In genomic region chrX:40094041-40094899, GRCh38 we compare ENCODE assay signal across 8 cellular contexts. TPM values are rescaled to one million over a fixed set of nuclear protein-coding genes. Genes with fewer than 3 reads are reported as not detected.
DNase-seq lines count a peak whose midpoint lies in the region; ATAC-seq and TF ChIP-seq lines count a peak whose summit lies in the region.

No MANE protein-coding gene starts in this region.

- H3K4me1 ChIP-seq in esophagus muscularis mucosa, result peaks cover 17 to 100% (median 52%) of the 10 kb centered on the region in 4 donors
- H3K4me1 ChIP-seq in naive thymus-derived CD4-positive, alpha-beta T cell (ENCODE audit: control insufficient read depth in 2 of 2, insufficient read depth in 2 of 2, low read length in 2 of 2), result peaks cover 13 to 21% of the 10 kb centered on the region in 2 donors

- CTCF ChIA-PET in naive thymus-derived CD4-positive, alpha-beta T cell (lab: Charles Lee), result no interaction called here

- no peaks in the 10 kb centered on the region for H3K36me3 ChIP-seq in esophagus muscularis mucosa
- no peaks in the 10 kb centered on the region for H3K36me3 ChIP-seq in naive thymus-derived CD4-positive, alpha-beta T cell (ENCODE audit: control insufficient read depth in 2 of 3, insufficient read depth in 3 of 3, low read length in 3 of 3)

- TF ChIP-seq EP300 in esophagus muscularis mucosa (IDR thresholded peaks at IDR 0.05), result no peak

- H3K27ac Mint-ChIP-seq in stimulated activated naive CD8-positive, alpha-beta T cell treated with anti-CD3 and anti-CD28 coated beads, Interleukin-15, Interleukin-2, amounts not matched to agents 100 ng/mL and 50 ng/mL, for 24 hours, result no peak overlapping the region
- H3K27ac Mint-ChIP-seq in naive thymus-derived CD4-positive, alpha-beta T cell, result peak overlapping the region in 7 of 9 donors; percentile 36 to 95 (median 87)

- intact Hi-C loops in esophagus muscularis mucosa (cut with DNase I), result loop anchor here (5.0 to 10.0 kb wide), 2 partner anchors 78 to 359 kb away; no protein-coding TSS in a partner anchor
- intact Hi-C loops in naive thymus-derived CD4-positive, alpha-beta T cell (cut with micrococcal nuclease), result loop anchor here (1.0 to 10.0 kb wide), 5 partner anchors 10 to 551 kb away; partner anchors contain the start of gene CXorf38 (in 1 of the 2)

- peaks cover 43% of the 10 kb centered on the region for H3K4me1 Mint-ChIP-seq in stimulated activated naive CD8-positive, alpha-beta T cell treated with anti-CD3 and anti-CD28 coated beads, Interleukin-15, Interleukin-2, amounts not matched to agents 100 ng/mL and 50 ng/mL, for 24 hours (ENCODE audit: low read depth)
- peaks cover 18 to 44% (median 37%) of the 10 kb centered on the region in 7 donors for H3K4me1 Mint-ChIP-seq in naive thymus-derived CD4-positive, alpha-beta T cell

- H3K36me3 Mint-ChIP-seq in stimulated activated naive CD8-positive, alpha-beta T cell treated with anti-CD3 and anti-CD28 coated beads, Interleukin-15, Interleukin-2, amounts not matched to agents 100 ng/mL and 50 ng/mL, for 24 hours (ENCODE audit: low read depth), result peaks cover 4% of the 10 kb centered on the region
- H3K36me3 Mint-ChIP-seq in naive thymus-derived CD4-positive, alpha-beta T cell, result peaks cover 0 to 4% (median 0%) of the 10 kb centered on the region in 5 donors

- no peak for DNase-seq in stimulated activated naive CD8-positive, alpha-beta T cell treated with anti-CD3 and anti-CD28 coated beads, Interleukin-15, Interleukin-2, amounts not matched to agents 100 U/mL and 50 U/mL, for 24 hours
- no peak for DNase-seq in esophagus muscularis mucosa (ENCODE audit: extremely low spot score)
- DNase-seq in naive thymus-derived CD4-positive, alpha-beta T cell, result peak in 3 of 9 donors; percentile 25 to 49 (median 42)
- DNase-seq in medulla oblongata (ENCODE audit: extremely low spot score), result no peak

- no peak for TF ChIP-seq CTCF in VCaP (conservative IDR thresholded peaks at IDR 0.05)
- no peak for TF ChIP-seq CTCF in esophagus muscularis mucosa (IDR thresholded peaks at IDR 0.05)

- peak overlapping the region; percentile 72 to 86 (median 76) for H3K4me3 ChIP-seq in esophagus muscularis mucosa
- H3K4me3 ChIP-seq in naive thymus-derived CD4-positive, alpha-beta T cell (ENCODE audit: low read length), result peak overlapping the region; percentile 74

- peak; percentile 12 for TF ChIP-seq POLR2A in esophagus muscularis mucosa (IDR thresholded peaks at IDR 0.05; ENCODE audit: low read depth)

- ATAC-seq in stimulated activated naive CD8-positive, alpha-beta T cell treated with anti-CD3 and anti-CD28 coated beads, Interleukin-15, Interleukin-2, amounts not matched to agents 100 U/mL and 50 U/mL, for 24 hours, result no peak
- no peak for ATAC-seq in naive thymus-derived CD4-positive, alpha-beta T cell
- no peak for ATAC-seq in GM21447 (IDR thresholded peaks at IDR 0.05; ENCODE audit: unreplicated experiment)
- ATAC-seq in GM21737 (IDR thresholded peaks at IDR 0.05; ENCODE audit: unreplicated experiment), result no peak

- WGBS in esophagus muscularis mucosa, result 3% methylated on average over 29 of the region's 76 CpGs

- no peaks in the 10 kb centered on the region for H3K9me3 ChIP-seq in esophagus muscularis mucosa
- no peaks in the 10 kb centered on the region for H3K9me3 ChIP-seq in naive thymus-derived CD4-positive, alpha-beta T cell (ENCODE audit: control insufficient read depth in 2 of 3, low read length in 3 of 3)

- peak overlapping the region; percentile 91 for H3K4me3 Mint-ChIP-seq in stimulated activated naive CD8-positive, alpha-beta T cell treated with anti-CD3 and anti-CD28 coated beads, Interleukin-15, Interleukin-2, amounts not matched to agents 100 ng/mL and 50 ng/mL, for 24 hours
- peak overlapping the region; percentile 91 to 98 (median 94) for H3K4me3 Mint-ChIP-seq in naive thymus-derived CD4-positive, alpha-beta T cell

- H3K27ac ChIP-seq in VCaP (peak overlapping the region; percentile 81), esophagus muscularis mucosa (replicated peaks in 1 of 4) (peak overlapping the region; percentile 87 to 93 (median 92))
- H3K27ac ChIP-seq in naive thymus-derived CD4-positive, alpha-beta T cell (ENCODE audit: low read depth, low read length), result peak overlapping the region; percentile 80

- POLR2A ChIA-PET in naive thymus-derived CD4-positive, alpha-beta T cell (lab: Charles Lee), result interaction anchor here (0.7 to 7.6 kb wide), 10 partner anchors 9 to 328 kb away, joined by 3 to 116 read pairs (median 4); no protein-coding TSS in a partner anchor

- peaks cover 0 to 38% (median 0%) of the 10 kb centered on the region in 4 donors for H3K27me3 ChIP-seq in esophagus muscularis mucosa
- H3K27me3 ChIP-seq in naive thymus-derived CD4-positive, alpha-beta T cell (ENCODE audit: control insufficient read depth in 2 of 2, insufficient read depth in 2 of 2, low read length in 2 of 2), result no peaks in the 10 kb centered on the region

- H3K27me3 Mint-ChIP-seq in stimulated activated naive CD8-positive, alpha-beta T cell treated with anti-CD3 and anti-CD28 coated beads, Interleukin-15, Interleukin-2, amounts not matched to agents 100 ng/mL and 50 ng/mL, for 24 hours, result no peaks in the 10 kb centered on the region
- no peaks in the 10 kb centered on the region for H3K27me3 Mint-ChIP-seq in naive thymus-derived CD4-positive, alpha-beta T cell

- H3K9me3 Mint-ChIP-seq in stimulated activated naive CD8-positive, alpha-beta T cell treated with anti-CD3 and anti-CD28 coated beads, Interleukin-15, Interleukin-2, amounts not matched to agents 100 ng/mL and 50 ng/mL, for 24 hours, result no peaks in the 10 kb centered on the region
- peaks cover 0 to 8% (median 0%) of the 10 kb centered on the region in 11 donors for H3K9me3 Mint-ChIP-seq in naive thymus-derived CD4-positive, alpha-beta T cell

RNA-seq across cellular contexts. Expression of gene BCOR, which starts 3.5 kb away (rescaled TPM):
- 10 to 100 TPM; 19.9 to 32.5 (median 26.0) TPM for total RNA-seq in esophagus muscularis mucosa
- total RNA-seq in naive thymus-derived CD4-positive, alpha-beta T cell, result 10 to 100 TPM; 23.3 to 55.2 (median 43.3) TPM
- 1 to 10 TPM; 3.8 to 9.1 TPM for polyA plus RNA-seq in naive thymus-derived CD4-positive, alpha-beta T cell
